In the genomic region with DNA sequence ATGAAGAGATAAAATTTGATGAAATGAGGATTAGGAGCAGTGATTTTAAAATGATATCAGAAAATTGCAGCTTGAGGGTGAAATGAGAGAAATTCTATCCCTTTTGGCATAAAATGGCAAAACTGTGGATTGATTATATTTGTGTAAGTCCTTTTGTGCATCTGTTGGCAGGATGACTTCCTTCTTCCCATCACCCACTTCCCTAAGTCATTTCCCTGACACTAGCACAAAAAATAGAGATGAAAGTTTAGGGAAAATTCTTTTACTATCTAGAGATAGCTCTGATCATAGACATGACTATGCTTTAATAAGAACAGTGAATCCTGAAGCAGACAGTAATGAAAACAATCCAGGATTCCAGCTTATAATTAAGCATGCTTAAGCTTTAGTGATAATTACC, we compare ENCODE assay signal across 22 cellular contexts.
A peak's percentile ranks its signal among the peaks of the same experiment; 100 is the strongest.
DNase-seq lines count a peak whose midpoint lies in the region; ATAC-seq and TF ChIP-seq lines count a peak whose summit lies in the region.
"Had no signal": no experiment of that assay in that cellular context is flagged by ENCODE, and none has a peak within 500 bp of the region (broad histone marks: within the 10 kb centered on the region; RNA-seq: fewer than 3 reads in every experiment).

No MANE protein-coding gene starts in this region.

- CTCF ChIA-PET in SK-N-SH (lab: Yijun Ruan, JAX), result interaction anchor here (1.1 kb wide), 1 partner anchor 13 kb away, joined by 3 read pairs; no protein-coding TSS in a partner anchor

- H3K4me3 ChIP-seq in SK-N-SH (ENCODE audit: low read depth in 2 of 2, low read length in 1 of 2), result no peak overlapping the region
- no peak overlapping the region for H3K4me3 ChIP-seq in mesenchymal stem cell (ENCODE audit: insufficient read depth in 1 of 2, low read depth in 1 of 2, low read length in 2 of 2)
- no peak overlapping the region for H3K4me3 ChIP-seq in smooth muscle cell
- H3K4me3 ChIP-seq: SK-N-MC had no signal

- H2BK120ac ChIP-seq in mesenchymal stem cell (ENCODE audit: low read depth, low read length), result no peak overlapping the region

- peak overlapping the region; percentile 74 for H3K9ac ChIP-seq in SK-N-SH
- peak overlapping the region; percentile 3 for H3K9ac ChIP-seq in mesenchymal stem cell (ENCODE audit: low read length)
- H3K9ac ChIP-seq in smooth muscle cell (ENCODE audit: low read depth), result no peak overlapping the region

- POLR2A ChIA-PET in SK-N-SH (lab: Yijun Ruan, JAX), result no interaction called here

- DNase-seq in SK-N-SH, result no peak
- peak; percentile 46 for DNase-seq in dermis blood vessel endothelial cell
- no peak for DNase-seq in mesenchymal stem cell
- no peak for DNase-seq in smooth muscle cell (lab: John Stamatoyannopoulos, UW; ENCODE audit: unreplicated experiment)
- no peak for DNase-seq in amygdala (lab: John Stamatoyannopoulos, UW)
- DNase-seq: 8988T; BE2C; Caco-2; CD4-positive, CD25-positive, alpha-beta regulatory T cell; GF-D8; H7; MM.1S; NCI-H1092; NCI-H146; NCI-H2029 treated with DMSO at 0.1 percent for 48 hours; NCI-H2171; NCI-H526 had no signal

- H2AFZ ChIP-seq in SK-N-SH (ENCODE audit: low read depth) (no peak overlapping the region), mesenchymal stem cell (ENCODE audit: low read depth, low read length) (no peak overlapping the region), smooth muscle cell (ENCODE audit: low read depth) (no peak overlapping the region)

- no peak overlapping the region for H2BK15ac ChIP-seq in mesenchymal stem cell (ENCODE audit: low read depth, poor library complexity, severe bottlenecking)

- ATAC-seq in SK-N-SH treated with all-trans-retinoic acid at 6 μM for 48 hours (no peak), HG03439 (IDR thresholded peaks at IDR 0.05; ENCODE audit: unreplicated experiment) (no peak), GM18511 (IDR thresholded peaks at IDR 0.05; ENCODE audit: unreplicated experiment) (no peak)
- ATAC-seq: Right ventricle myocardium inferior had no signal

- H2BK5ac ChIP-seq in mesenchymal stem cell (ENCODE audit: low read depth, low read length, poor library complexity, severe bottlenecking), result no peak overlapping the region

- no peak overlapping the region for H2BK12ac ChIP-seq in mesenchymal stem cell (ENCODE audit: low read length in 2 of 2)

- H3K79me1 ChIP-seq in mesenchymal stem cell (replicated peaks; ENCODE audit: low read length, poor library complexity, severe bottlenecking), result no peaks in the 10 kb centered on the region

- H2AK5ac ChIP-seq in mesenchymal stem cell (ENCODE audit: low read length, severe bottlenecking), result no peak overlapping the region

- H3K18ac ChIP-seq in mesenchymal stem cell (ENCODE audit: low read depth in 1 of 2, low read length in 2 of 2), result no peak overlapping the region

- H3K14ac ChIP-seq in mesenchymal stem cell (ENCODE audit: low read length in 2 of 2), result no peak overlapping the region

- H3K4me1 ChIP-seq in SK-N-SH (ENCODE audit: control insufficient read depth in 1 of 2, insufficient read depth in 2 of 2, low read depth in 1 of 2, low read length in 1 of 2), result peaks cover 3 to 30% of the 10 kb centered on the region in 2 experiments; a peak in 3 of 4 replicates
- peaks cover 1% of the 10 kb centered on the region for H3K4me1 ChIP-seq in mesenchymal stem cell (ENCODE audit: control insufficient read depth, insufficient read depth, low read depth, low read length)
- peaks cover 12% of the 10 kb centered on the region for H3K4me1 ChIP-seq in smooth muscle cell (ENCODE audit: low read depth)
- H3K4me1 ChIP-seq: BE2C, Caco-2 had no signal

- no peak for TF ChIP-seq EP300 in SK-N-SH (IDR thresholded peaks at IDR 0.05; ENCODE audit: borderline replicate concordance in 1 of 2, low read depth in 1 of 2, low read length in 1 of 2)

- H3K4me2 ChIP-seq in SK-N-SH (peak overlapping the region; percentile 45; the same call in 1 of the 2 replicates), mesenchymal stem cell (ENCODE audit: low read length, poor library complexity, severe bottlenecking) (no peak overlapping the region), smooth muscle cell (peak overlapping the region; percentile 27)

- no peaks in the 10 kb centered on the region for H3K36me3 ChIP-seq in SK-N-SH (replicated peaks in 1 of 2; ENCODE audit: control insufficient read depth in 1 of 2, insufficient read depth in 2 of 2, low read length in 1 of 2)
- no peaks in the 10 kb centered on the region for H3K36me3 ChIP-seq in mesenchymal stem cell (ENCODE audit: control insufficient read depth in 1 of 2, insufficient read depth in 2 of 2, low read depth in 1 of 2, low read length in 2 of 2)
- H3K36me3 ChIP-seq in smooth muscle cell (ENCODE audit: low read depth), result no peaks in the 10 kb centered on the region
- H3K36me3 ChIP-seq: BE2C had no signal

- no peaks in the 10 kb centered on the region for H3K27me3 ChIP-seq in SK-N-SH (ENCODE audit: insufficient read depth)
- no peaks in the 10 kb centered on the region for H3K27me3 ChIP-seq in mesenchymal stem cell (ENCODE audit: control insufficient read depth in 1 of 2, insufficient read depth in 1 of 2, low read length in 2 of 2)
- no peaks in the 10 kb centered on the region for H3K27me3 ChIP-seq in smooth muscle cell (ENCODE audit: low read depth)
- H3K27me3 ChIP-seq: BE2C had no signal

- no peaks in the 10 kb centered on the region for H3K79me2 ChIP-seq in SK-N-SH (ENCODE audit: insufficient read depth)
- H3K79me2 ChIP-seq in smooth muscle cell (ENCODE audit: low read depth), result no peaks in the 10 kb centered on the region

- no peak overlapping the region for H3K4ac ChIP-seq in mesenchymal stem cell (ENCODE audit: low read depth in 1 of 2, low read length in 2 of 2)

- TF ChIP-seq CTCF in SK-N-SH (IDR thresholded peaks at IDR 0.05) (no peak), smooth muscle cell (IDR thresholded peaks at IDR 0.05; ENCODE audit: borderline replicate concordance, insufficient read depth, poor library complexity, severe bottlenecking) (no peak)

- no peaks in the 10 kb centered on the region for H4K20me1 ChIP-seq in SK-N-SH (ENCODE audit: insufficient read depth)
- H4K20me1 ChIP-seq in smooth muscle cell (ENCODE audit: low read depth), result no peaks in the 10 kb centered on the region

- peaks cover 53% of the 10 kb centered on the region for H3F3A ChIP-seq in SK-N-SH (replicated peaks; ENCODE audit: insufficient read depth)
- peaks cover 9% of the 10 kb centered on the region for H3F3A ChIP-seq in smooth muscle cell (ENCODE audit: low read depth)

- no peaks in the 10 kb centered on the region for H3K9me2 ChIP-seq in SK-N-SH

- no peak overlapping the region for H4K8ac ChIP-seq in mesenchymal stem cell (ENCODE audit: low read length)

- TF ChIP-seq RAD21 in SK-N-SH (IDR thresholded peaks at IDR 0.05; ENCODE audit: low read length), result no peak

- H3K9me3 ChIP-seq in SK-N-SH (no peaks in the 10 kb centered on the region), mesenchymal stem cell (ENCODE audit: control insufficient read depth, low read length) (no peaks in the 10 kb centered on the region), smooth muscle cell (replicated peaks; ENCODE audit: low read depth) (no peaks in the 10 kb centered on the region)
- H3K9me3 ChIP-seq: BE2C, Caco-2 had no signal

- no peak overlapping the region for H4K91ac ChIP-seq in mesenchymal stem cell (ENCODE audit: low read length)

- H3K23ac ChIP-seq in mesenchymal stem cell (ENCODE audit: low read length in 2 of 2), result no peak overlapping the region

- peak overlapping the region; percentile 75 to 99; a peak in 3 of 4 replicates for H3K27ac ChIP-seq in SK-N-SH (ENCODE audit: low read depth in 2 of 2, low read length in 1 of 2)
- H3K27ac ChIP-seq in mesenchymal stem cell (ENCODE audit: low read length, poor library complexity, severe bottlenecking), result no peak overlapping the region
- H3K27ac ChIP-seq in smooth muscle cell (ENCODE audit: low read depth), result peak overlapping the region; percentile 75
- H3K27ac ChIP-seq: SK-N-MC had no signal

TF ChIP-seq in SK-N-SH, 30 proteins besides CTCF, POLR2A, EP300 and RAD21 (continues in another document):
- TF ChIP-seq TEAD4 (IDR thresholded peaks at IDR 0.05; ENCODE audit: borderline replicate concordance, insufficient read depth), result no peak
- TF ChIP-seq YY1 (IDR thresholded peaks at IDR 0.05; ENCODE audit: low read depth), result no peak
- TF ChIP-seq SIN3A (IDR thresholded peaks at IDR 0.05; ENCODE audit: borderline replicate concordance, low read depth, low read length), result no peak
- TF ChIP-seq MEF2A (IDR thresholded peaks at IDR 0.05; ENCODE audit: borderline replicate concordance, low read depth), result no peak

TF ChIP-seq in SK-N-SH treated with all-trans-retinoic acid at 6 μM for 48 hours, 23 proteins besides CTCF, POLR2A, EP300 and RAD21:
- TF ChIP-seq CSDC2 (CRISPR knock-in tag; IDR thresholded peaks at IDR 0.05), result no peak
- no peak for TF ChIP-seq TCF4 (CRISPR knock-in tag; IDR thresholded peaks at IDR 0.05; ENCODE audit: borderline replicate concordance)
- TF ChIP-seq, protein P1, sequence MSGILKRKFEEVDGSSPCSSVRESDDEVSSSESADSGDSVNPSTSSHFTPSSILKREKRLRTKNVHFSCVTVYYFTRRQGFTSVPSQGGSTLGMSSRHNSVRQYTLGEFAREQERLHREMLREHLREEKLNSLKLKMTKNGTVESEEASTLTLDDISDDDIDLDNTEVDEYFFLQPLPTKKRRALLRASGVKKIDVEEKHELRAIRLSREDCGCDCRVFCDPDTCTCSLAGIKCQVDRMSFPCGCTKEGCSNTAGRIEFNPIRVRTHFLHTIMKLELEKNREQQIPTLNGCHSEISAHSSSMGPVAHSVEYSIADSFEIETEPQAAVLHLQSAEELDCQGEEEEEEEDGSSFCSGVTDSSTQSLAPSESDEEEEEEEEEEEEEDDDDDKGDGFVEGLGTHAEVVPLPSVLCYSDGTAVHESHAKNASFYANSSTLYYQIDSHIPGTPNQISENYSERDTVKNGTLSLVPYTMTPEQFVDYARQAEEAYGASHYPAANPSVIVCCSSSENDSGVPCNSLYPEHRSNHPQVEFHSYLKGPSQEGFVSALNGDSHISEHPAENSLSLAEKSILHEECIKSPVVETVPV (CRISPR knock-in tag; IDR thresholded peaks at IDR 0.05), result no peak
- TF ChIP-seq ZC3H10 (CRISPR knock-in tag; IDR thresholded peaks at IDR 0.05), result no peak
- TF ChIP-seq ZFP30 (CRISPR knock-in tag; IDR thresholded peaks at IDR 0.05), result no peak
- TF ChIP-seq ZNF565 (CRISPR knock-in tag; conservative IDR thresholded peaks at IDR 0.05; ENCODE audit: low read depth), result no peak
- TF ChIP-seq ZNF8 (CRISPR knock-in tag; IDR thresholded peaks at IDR 0.05), result no peak
- no peak for TF ChIP-seq ZNF70 (CRISPR knock-in tag; IDR thresholded peaks at IDR 0.05)
- no peak for TF ChIP-seq BACH2 (CRISPR knock-in tag; IDR thresholded peaks at IDR 0.05; ENCODE audit: borderline replicate concordance)
